Comparison of ENCODE assay signal across 19 cellular contexts in genomic region chr19:35165200-35166058, GRCh38. TPM values are rescaled to one million over a fixed set of nuclear protein-coding genes. Genes with fewer than 3 reads are reported as not detected.
DNase-seq lines count a peak whose midpoint lies in the region; ATAC-seq and TF ChIP-seq lines count a peak whose summit lies in the region.
"Had no signal": no experiment of that assay in that cellular context is flagged by ENCODE, and none has a peak within 500 bp of the region (broad histone marks: within the 10 kb centered on the region; RNA-seq: fewer than 3 reads in every experiment).

No MANE protein-coding gene starts in this region.

- peak overlapping the region; percentile 67 for H3K27ac Mint-ChIP-seq in activated naive CD8-positive, alpha-beta T cell treated with anti-CD3 and anti-CD28 coated beads, Interleukin-2, amount 50 U/mL, for 24 hours
- H3K27ac Mint-ChIP-seq: endodermal cell had no signal

- H3K9me3 ChIP-seq in HCT116 (ENCODE audit: control insufficient read depth in 1 of 2, insufficient read depth in 1 of 2, low read depth in 1 of 2, low read length in 2 of 2): peaks cover 0 to 4% of the 10 kb centered on the region in 2 experiments; a peak in 1 of 4 replicates
- H3K9me3 ChIP-seq in right lobe of liver: no peaks in the 10 kb centered on the region
- H3K9me3 ChIP-seq: thyroid gland had no signal

- H3K4me1 ChIP-seq in HCT116 (ENCODE audit: control insufficient read depth in 1 of 2, insufficient read depth in 2 of 2, low read length in 2 of 2) (peaks cover 42 to 84% of the 10 kb centered on the region in 2 experiments), right lobe of liver (peaks cover 0 to 15% (median 6%) of the 10 kb centered on the region in 4 donors)
- H3K4me1 ChIP-seq: thyroid gland had no signal

- POLR2A ChIA-PET in HCT116 (lab: Charles Lee): no interaction called here

- WGBS in right lobe of liver (ENCODE audit: insufficient coverage, low coverage, low lambda C conversion rate, missing lambda C conversion rate): 68% methylated on average over 5 of the region's 5 CpGs

- H3K9me2 ChIP-seq in HCT116 (ENCODE audit: insufficient read depth): no peaks in the 10 kb centered on the region

- H3K36me3 ChIP-seq in HCT116 (ENCODE audit: control insufficient read depth in 1 of 2, insufficient read depth in 2 of 2, low read length in 2 of 2): peaks cover 7 to 34% of the 10 kb centered on the region in 2 experiments; a peak in 3 of 4 replicates
- H3K36me3 ChIP-seq in right lobe of liver: no peaks in the 10 kb centered on the region

- BruUV-seq in HCT116 (replicated peaks; lab: Mats Ljungman, UMichigan): no TSS peak

- TF ChIP-seq POLR2A in HCT116 (IDR thresholded peaks at IDR 0.05; ENCODE audit: borderline replicate concordance, extremely low read depth, insufficient read depth, insufficient read length) (no peak), right lobe of liver (IDR thresholded peaks at IDR 0.05) (no peak)

- H3K27me3 Mint-ChIP-seq in activated naive CD8-positive, alpha-beta T cell treated with anti-CD3 and anti-CD28 coated beads, Interleukin-2, amount 50 U/mL, for 24 hours: no peaks in the 10 kb centered on the region

- H3K36me3 Mint-ChIP-seq in activated naive CD8-positive, alpha-beta T cell treated with anti-CD3 and anti-CD28 coated beads, Interleukin-2, amount 50 U/mL, for 24 hours (ENCODE audit: low read depth): peaks cover 93% of the 10 kb centered on the region

- TF ChIP-seq CTCF in HCT116 (IDR thresholded peaks at IDR 0.05 in 2 of 3, conservative IDR thresholded peaks at IDR 0.05 in 1 of 3; ENCODE audit: borderline replicate concordance in 1 of 3, insufficient read depth in 1 of 3, low read depth in 2 of 3, low read length in 2 of 3) (no peak), right lobe of liver (IDR thresholded peaks at IDR 0.05) (no peak)

- H3K4me1 Mint-ChIP-seq in activated naive CD8-positive, alpha-beta T cell treated with anti-CD3 and anti-CD28 coated beads, Interleukin-2, amount 50 U/mL, for 24 hours: peaks cover 56% of the 10 kb centered on the region
- H3K4me1 Mint-ChIP-seq: endodermal cell had no signal

- no peak overlapping the region for H2AFZ ChIP-seq in HCT116 (ENCODE audit: low read depth, low read length, poor library complexity, severe bottlenecking)

- CTCF ChIA-PET in HCT116 (lab: Charles Lee): no interaction called here

- no peak for ATAC-seq in HCT116
- no peak for ATAC-seq in activated naive CD8-positive, alpha-beta T cell treated with anti-CD3 and anti-CD28 coated beads, Interleukin-2, amount 50 U/mL, for 24 hours
- no peak for ATAC-seq in right lobe of liver
- ATAC-seq: heart right ventricle had no signal

- peak overlapping the region; percentile 77 for H3K4me2 ChIP-seq in HCT116 (ENCODE audit: low read length)

- no peak for TF ChIP-seq RAD21 in HCT116 (IDR thresholded peaks at IDR 0.05; ENCODE audit: low read depth)

- DNase-seq in activated CD8-positive, alpha-beta memory T cell treated with anti-CD3 and anti-CD28 coated beads for 24 hours: peak; percentile 45
- no peak for DNase-seq in activated CD8-positive, alpha-beta memory T cell treated with anti-CD3 and anti-CD28 coated beads, Interleukin-2, amount 50 U/mL, for 4 hours
- no peak for DNase-seq in HCT116 (ENCODE audit: low read depth, low spot score)
- DNase-seq in activated naive CD8-positive, alpha-beta T cell treated with anti-CD3 and anti-CD28 coated beads, Interleukin-2, amount 50 U/mL, for 24 hours: no peak
- peak; percentile 26 for DNase-seq in posterior vena cava (ENCODE audit: low spot score)
- DNase-seq in NCI-H526 (lab: John Stamatoyannopoulos, UW): no peak
- DNase-seq in right lobe of liver: no peak
- DNase-seq in NCI-H2081 treated with DMSO at 0.1 percent for 48 hours (lab: John Stamatoyannopoulos, UW): no peak
- DNase-seq: activated CD4-positive, CD25-positive, alpha-beta regulatory T cell treated with anti-CD3 and anti-CD28 coated beads, Interleukin-2, amount 50 U/mL, for 72 hours; aorta; DND-41; endodermal cell; heart right ventricle; KBM-7; NCI-H524; posterior cingulate gyrus; SIG-M5; T-helper 9 cell; thyroid gland had no signal

- H3K4me3 Mint-ChIP-seq in activated naive CD8-positive, alpha-beta T cell treated with anti-CD3 and anti-CD28 coated beads, Interleukin-2, amount 50 U/mL, for 24 hours: no peak overlapping the region
- H3K4me3 Mint-ChIP-seq: endodermal cell had no signal

- peaks cover 34% of the 10 kb centered on the region for H3K9me3 Mint-ChIP-seq in activated naive CD8-positive, alpha-beta T cell treated with anti-CD3 and anti-CD28 coated beads, Interleukin-2, amount 50 U/mL, for 24 hours

- H3K27ac ChIP-seq in HCT116 (ENCODE audit: low read depth, low read length): peak overlapping the region; percentile 34; the same call in 1 of the 2 replicates
- no peak overlapping the region for H3K27ac ChIP-seq in right lobe of liver
- H3K27ac ChIP-seq: heart right ventricle, thyroid gland had no signal

- H3K79me2 ChIP-seq in HCT116 (ENCODE audit: insufficient read depth, low read length): no peaks in the 10 kb centered on the region

- H3K27me3 ChIP-seq in HCT116 (ENCODE audit: insufficient read depth, low read length) (no peaks in the 10 kb centered on the region), right lobe of liver (no peaks in the 10 kb centered on the region)
- H3K27me3 ChIP-seq: heart right ventricle, thyroid gland had no signal

- peak overlapping the region; percentile 58; the same call in 1 of the 2 replicates for H3K9ac ChIP-seq in HCT116 (ENCODE audit: low read length)

- H4K20me1 ChIP-seq in HCT116 (ENCODE audit: insufficient read depth): no peaks in the 10 kb centered on the region

- intact Hi-C loops in HCT116 (cut with micrococcal nuclease) (no loop called here), posterior vena cava (cut with DNase I) (no loop called here), right lobe of liver (cut with DNase I) (no loop called here)

- H3K4me3 ChIP-seq in HCT116 (replicated peaks in 1 of 2; ENCODE audit: low read depth in 1 of 2, low read length in 2 of 2) (no peak overlapping the region), right lobe of liver (no peak overlapping the region)
- H3K4me3 ChIP-seq: heart right ventricle, thyroid gland had no signal

- RAD21 ChIA-PET in HCT116 (lab: Charles Lee; ENCODE audit: low non-redundant PET in 1 of 2, low total read pairs in 2 of 2, uncharacterized antibody in 2 of 2, unreplicated experiment in 2 of 2): no interaction called here

TF ChIP-seq in HCT116, 20 proteins besides CTCF, POLR2A, EP300 and RAD21:
- no peak for TF ChIP-seq CBX3 (IDR thresholded peaks at IDR 0.05; ENCODE audit: low read depth)
- TF ChIP-seq, protein P1, sequence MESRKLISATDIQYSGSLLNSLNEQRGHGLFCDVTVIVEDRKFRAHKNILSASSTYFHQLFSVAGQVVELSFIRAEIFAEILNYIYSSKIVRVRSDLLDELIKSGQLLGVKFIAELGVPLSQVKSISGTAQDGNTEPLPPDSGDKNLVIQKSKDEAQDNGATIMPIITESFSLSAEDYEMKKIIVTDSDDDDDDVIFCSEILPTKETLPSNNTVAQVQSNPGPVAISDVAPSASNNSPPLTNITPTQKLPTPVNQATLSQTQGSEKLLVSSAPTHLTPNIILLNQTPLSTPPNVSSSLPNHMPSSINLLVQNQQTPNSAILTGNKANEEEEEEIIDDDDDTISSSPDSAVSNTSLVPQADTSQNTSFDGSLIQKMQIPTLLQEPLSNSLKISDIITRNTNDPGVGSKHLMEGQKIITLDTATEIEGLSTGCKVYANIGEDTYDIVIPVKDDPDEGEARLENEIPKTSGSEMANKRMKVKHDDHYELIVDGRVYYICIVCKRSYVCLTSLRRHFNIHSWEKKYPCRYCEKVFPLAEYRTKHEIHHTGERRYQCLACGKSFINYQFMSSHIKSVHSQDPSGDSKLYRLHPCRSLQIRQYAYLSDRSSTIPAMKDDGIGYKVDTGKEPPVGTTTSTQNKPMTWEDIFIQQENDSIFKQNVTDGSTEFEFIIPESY (IDR thresholded peaks at IDR 0.05; ENCODE audit: extremely low read depth, insufficient replicate concordance, low read length): no peak
TF ChIP-seq in HCT116: peak in this region for 0.

RNA-seq across cellular contexts. Expression of gene FXYD5, which starts 10.9 kb away (rescaled TPM):
- total RNA-seq in HCT116 (2021; ENCODE audit: unreplicated experiment) (123 TPM), posterior vena cava (10 to 100 TPM; 67.9 to 89.3 TPM), right lobe of liver (10 to 100 TPM in 4 of 6 experiments, 1 to 10 TPM in 2; 5.6 to 23.6 (median 14.2) TPM)
- polyA plus RNA-seq in HCT116 (2012): 416 TPM in 2 replicates

RNA-seq across cellular contexts. Expression of gene FXYD7, which starts 22.4 kb away (rescaled TPM):
- total RNA-seq in HCT116 (2021; ENCODE audit: unreplicated experiment): 0.71 TPM
- 0.46 and 0.52 TPM in 2 replicates for polyA plus RNA-seq in HCT116 (2012)
- under 1 TPM in 1 of 2 donors, not detected in 1; 0.43 TPM for total RNA-seq in posterior vena cava
- total RNA-seq in right lobe of liver: under 1 TPM in 1 of 6 experiments, not detected in 5; 0.49 TPM

RNA-seq across cellular contexts. Expression of gene FXYD1, which starts 26.8 kb away (rescaled TPM):
- total RNA-seq in HCT116 (2021; ENCODE audit: unreplicated experiment): 7.8 TPM
- 8.7 and 12.0 TPM in 2 replicates for polyA plus RNA-seq in HCT116 (2012)
- total RNA-seq in posterior vena cava: 100 to 1,000 TPM; 157 to 183 TPM
- total RNA-seq in right lobe of liver: 100 to 1,000 TPM in 4 of 6 experiments, 10 to 100 TPM in 2; 38.9 to 263 (median 140) TPM

RNA-seq across cellular contexts. Expression of gene LGI4, which starts 30.6 kb away (rescaled TPM):
- total RNA-seq in HCT116 (2021; ENCODE audit: unreplicated experiment): 0.32 TPM
- polyA plus RNA-seq in HCT116 (2012): 0.94 and 1.4 TPM in 2 replicates
- 1 to 10 TPM; 9.1 to 10.0 TPM for total RNA-seq in posterior vena cava
- total RNA-seq in right lobe of liver: 1 to 10 TPM in 5 of 6 experiments, under 1 TPM in 1; 0.99 to 2.0 (median 1.5) TPM

RNA-seq across cellular contexts. Expression of gene FXYD3, which starts 49.8 kb away (rescaled TPM):
- total RNA-seq in HCT116 (2021; ENCODE audit: unreplicated experiment) (17.4 TPM), posterior vena cava (not detected), right lobe of liver (1 to 10 TPM in 1 of 6 experiments, not detected in 5; 1.0 TPM)
- polyA plus RNA-seq in HCT116 (2012): 28.6 and 32.2 TPM in 2 replicates
- total RNA-seq: endodermal cell had no signal

Comparison
In these comparisons a context has a peak if more than half of its experiments do, and no peak if none do; other contexts are left out.
1. DNase-seq: peak in activated CD8-positive, alpha-beta memory T cell treated with anti-CD3 and anti-CD28 coated beads for 24 hours (single experiment) and posterior vena cava (single experiment); none in activated CD8-positive, alpha-beta memory T cell treated with anti-CD3 and anti-CD28 coated beads, Interleukin-2, amount 50 U/mL, for 4 hours (single experiment), HCT116 (single experiment), activated naive CD8-positive, alpha-beta T cell treated with anti-CD3 and anti-CD28 coated beads, Interleukin-2, amount 50 U/mL, for 24 hours (single experiment), NCI-H526 (0 of 2), right lobe of liver (0 of 3) and NCI-H2081 treated with DMSO at 0.1 percent for 48 hours (single experiment).